Comparison of ENCODE assay signal across 12 cellular contexts in genomic region chr15:52170199-52170598, GRCh38. TPM values are rescaled to one million over a fixed set of nuclear protein-coding genes. Genes with fewer than 3 reads are reported as not detected.
"Had no signal": no experiment of that assay in that cellular context is flagged by ENCODE, and none has a peak within 500 bp of the region (broad histone marks: within the 10 kb centered on the region; RNA-seq: fewer than 3 reads in every experiment).

No MANE protein-coding gene starts in this region.

RNA-seq across cellular contexts. Expression of gene BCL2L10, which starts 57.6 kb away (rescaled TPM):
- total RNA-seq: activated naive CD4-positive, alpha-beta T cell treated with anti-CD3 and anti-CD28 coated beads for 36 hours; activated naive CD4-positive, alpha-beta T cell treated with anti-CD3 and anti-CD28 coated beads, Interleukin-2, amount 50 U/mL, for 72 hours; activated naive CD8-positive, alpha-beta T cell treated with anti-CD3 and anti-CD28 coated beads for 36 hours; activated T-helper 1 cell treated with anti-CD3 and anti-CD28 coated beads, Interleukin-12 subunit alpha, Interleukin-12 subunit beta, Interleukin-2, Interleukin-4 antibody, amounts not matched to agents 30 ng/mL and 10 ng/mL and 1 ng/mL, durations not matched to agents 14 hours and 24 hours and 36 hours; activated T-helper 17 cell treated with anti-CD3 and anti-CD28 coated beads, Interleukin-2, amount 50 U/mL, for 72 hours; activated T-helper 2 cell treated with anti-CD3 and anti-CD28 coated beads, Interferon-gamma antibody, Interleukin-2, Interleukin-4, amounts not matched to agents 10 μg/mL and 5 μg/mL and 100 μg/mL, durations not matched to agents 14 hours and 24 hours and 36 hours; aorta; ascending aorta; astrocyte; cardiac septum; chondrocyte had no signal
- polyA plus RNA-seq: aorta, cardiac muscle cell had no signal
